Comparison of ENCODE assay signal across 8 cellular contexts in genomic region chr12:48999371-49000131, GRCh38. TPM values are rescaled to one million over a fixed set of nuclear protein-coding genes. Genes with fewer than 3 reads are reported as not detected.
DNase-seq lines count a peak whose midpoint lies in the region; ATAC-seq and TF ChIP-seq lines count a peak whose summit lies in the region.

DDN (minus strand) TSS chr12:48999375; CDS start chr12:48999287, 88 bp downstream.

- H3K27me3 Mint-ChIP-seq in activated T-helper 1 cell treated with anti-CD3 and anti-CD28 coated beads, Interleukin-12 subunit alpha, Interleukin-12 subunit beta, Interleukin-2, Interleukin-4 antibody, amounts not matched to agents 30 ng/mL and 10 ng/mL and 1 ng/mL, durations not matched to agents 14 hours and 24 hours and 36 hours (ENCODE audit: insufficient read depth) = peaks cover 33% of the 10 kb centered on the region

- peaks cover 31 to 38% of the 10 kb centered on the region in 2 donors for H3K4me1 ChIP-seq in thyroid gland

- DNase-seq in CD1c-positive myeloid dendritic cell (ENCODE audit: extremely low spot score) (peak; percentile 55), NCI-H446 (lab: John Stamatoyannopoulos, UW) (peak; percentile 45 to 73), foreskin fibroblast (peak; percentile 43 to 67), occipital lobe (lab: John Stamatoyannopoulos, UW) (peak; percentile 58), thyroid gland (no peak)
- peak; percentile 19 for DNase-seq in activated T-helper 1 cell treated with anti-CD3 and anti-CD28 coated beads, Interleukin-12 subunit alpha, Interleukin-12 subunit beta, Interleukin-2, Interleukin-4 antibody, amounts not matched to agents 30 ng/mL and 10 ng/mL and 1 ng/mL, durations not matched to agents 14 hours and 24 hours and 36 hours (ENCODE audit: low spot score)

- intact Hi-C loops in activated T-helper 1 cell treated with anti-CD3 and anti-CD28 coated beads, Interleukin-12 subunit alpha, Interleukin-12 subunit beta, Interleukin-2, Interleukin-4 antibody, amounts not matched to agents 30 ng/mL and 10 ng/mL and 1 ng/mL, durations not matched to agents 14 hours and 24 hours and 36 hours (cut with micrococcal nuclease) = loop anchor here (1.0 to 5.0 kb wide), 4 partner anchors 19 to 343 kb away; partner anchors contain the start of gene PRKAG1
- intact Hi-C loops in thyroid gland (cut with DNase I) = no loop called here

- peak; percentile 30 for ATAC-seq in GM21367 (IDR thresholded peaks at IDR 0.05; ENCODE audit: unreplicated experiment)
- ATAC-seq in GM19035 (IDR thresholded peaks at IDR 0.05; ENCODE audit: unreplicated experiment) = no peak

- no peaks in the 10 kb centered on the region for H3K9me3 Mint-ChIP-seq in activated T-helper 1 cell treated with anti-CD3 and anti-CD28 coated beads, Interleukin-12 subunit alpha, Interleukin-12 subunit beta, Interleukin-2, Interleukin-4 antibody, amounts not matched to agents 30 ng/mL and 10 ng/mL and 1 ng/mL, durations not matched to agents 14 hours and 24 hours and 36 hours

- no peak for TF ChIP-seq CTCF in foreskin fibroblast (IDR thresholded peaks at IDR 0.05; ENCODE audit: low read depth, low read length)
- no peak for TF ChIP-seq CTCF in thyroid gland (IDR thresholded peaks at IDR 0.05)

- H3K27ac Mint-ChIP-seq in activated T-helper 1 cell treated with anti-CD3 and anti-CD28 coated beads, Interleukin-12 subunit alpha, Interleukin-12 subunit beta, Interleukin-2, Interleukin-4 antibody, amounts not matched to agents 30 ng/mL and 10 ng/mL and 1 ng/mL, durations not matched to agents 14 hours and 24 hours and 36 hours = peak within 1 kb of the TSS; percentile 80

- H3K27ac ChIP-seq in thyroid gland = no peak within 1 kb of the TSS

- peaks cover 5% of the 10 kb centered on the region for H3K27me3 ChIP-seq in thyroid gland

- peaks cover 27% of the 10 kb centered on the region for H3K4me1 Mint-ChIP-seq in activated T-helper 1 cell treated with anti-CD3 and anti-CD28 coated beads, Interleukin-12 subunit alpha, Interleukin-12 subunit beta, Interleukin-2, Interleukin-4 antibody, amounts not matched to agents 30 ng/mL and 10 ng/mL and 1 ng/mL, durations not matched to agents 14 hours and 24 hours and 36 hours (ENCODE audit: low read depth)

- WGBS in thyroid gland, 2 donors = 4 to 14% methylated on average over 13 to 20 of the region's 30 CpGs

- peaks cover 28 to 30% of the 10 kb centered on the region in 2 donors for H3K36me3 ChIP-seq in thyroid gland

- H3K4me3 Mint-ChIP-seq in activated T-helper 1 cell treated with anti-CD3 and anti-CD28 coated beads, Interleukin-12 subunit alpha, Interleukin-12 subunit beta, Interleukin-2, Interleukin-4 antibody, amounts not matched to agents 30 ng/mL and 10 ng/mL and 1 ng/mL, durations not matched to agents 14 hours and 24 hours and 36 hours = peak within 1 kb of the TSS; percentile 73

- no peak for TF ChIP-seq POLR2A in thyroid gland (IDR thresholded peaks at IDR 0.05)

- H3K36me3 Mint-ChIP-seq in activated T-helper 1 cell treated with anti-CD3 and anti-CD28 coated beads, Interleukin-12 subunit alpha, Interleukin-12 subunit beta, Interleukin-2, Interleukin-4 antibody, amounts not matched to agents 30 ng/mL and 10 ng/mL and 1 ng/mL, durations not matched to agents 14 hours and 24 hours and 36 hours (ENCODE audit: low read depth) = peaks cover 33% of the 10 kb centered on the region

- H3K4me3 ChIP-seq in foreskin fibroblast (ENCODE audit: low read depth in 1 of 2, low read length in 2 of 2) = peak within 1 kb of the TSS; percentile 41 to 43
- H3K4me3 ChIP-seq in thyroid gland (replicated peaks in 1 of 3) = peak within 1 kb of the TSS in 1 of 3 donors; percentile 36

- no peaks in the 10 kb centered on the region for H3K9me3 ChIP-seq in thyroid gland

RNA-seq across cellular contexts. Expression of gene DDN, which starts in this region (rescaled TPM):
- 0.78 and 1.1 TPM in 2 replicates for total RNA-seq in activated T-helper 1 cell treated with anti-CD3 and anti-CD28 coated beads, Interleukin-12 subunit alpha, Interleukin-12 subunit beta, Interleukin-2, Interleukin-4 antibody, amounts not matched to agents 30 ng/mL and 10 ng/mL and 1 ng/mL, durations not matched to agents 14 hours and 24 hours and 36 hours
- total RNA-seq in occipital lobe (9.2 TPM), thyroid gland (under 1 TPM in 2 of 4 donors, not detected in 2; 0.11 to 0.13 TPM)

Comparison
In these comparisons a context has a peak if more than half of its experiments do, and no peak if none do; other contexts are left out.
1. DNase-seq: peak in CD1c-positive myeloid dendritic cell (single experiment), NCI-H446 (2 of 2), activated T-helper 1 cell treated with anti-CD3 and anti-CD28 coated beads, Interleukin-12 subunit alpha, Interleukin-12 subunit beta, Interleukin-2, Interleukin-4 antibody, amounts not matched to agents 30 ng/mL and 10 ng/mL and 1 ng/mL, durations not matched to agents 14 hours and 24 hours and 36 hours (single experiment), foreskin fibroblast (2 of 2) and occipital lobe (single experiment); none in thyroid gland (0 of 2).